Comparison of ENCODE assay signal across 1 cellular context in genomic region chr12:54375258-54375579, GRCh38.
TF ChIP-seq lines count a peak whose summit lies in the region.

No MANE protein-coding gene starts in this region.

TF ChIP-seq in GM23338, 12 proteins besides CTCF, POLR2A, EP300 and RAD21:
- TF ChIP-seq ZNF331 (CRISPR knock-in tag; IDR thresholded peaks at IDR 0.05; ENCODE audit: low read depth): no peak
TF ChIP-seq in GM23338: peak in this region for 0.
